37 cellular contexts compared by ENCODE assay signal in the genomic region with DNA sequence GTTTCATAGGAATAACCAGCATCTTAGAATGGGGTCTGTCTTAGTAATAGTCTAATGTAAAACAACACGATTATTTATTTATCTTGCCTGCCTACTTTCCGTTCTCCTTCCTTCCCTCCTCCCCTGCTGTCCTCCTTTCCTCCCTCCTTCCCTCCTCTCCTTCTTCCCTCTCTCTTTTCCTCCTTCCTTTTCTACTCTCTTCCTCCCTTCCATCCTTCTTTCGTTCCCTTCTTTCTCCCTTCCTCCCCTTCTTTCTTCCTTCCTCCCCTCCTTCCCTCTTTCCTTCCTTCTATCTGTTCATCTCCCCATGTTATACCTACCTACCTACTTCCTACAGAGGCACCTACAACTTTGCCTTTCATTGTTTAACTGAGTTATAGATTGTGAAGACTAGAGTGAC.
A peak's percentile ranks its signal among the peaks of the same experiment; 100 is the strongest.
DNase-seq lines count a peak whose midpoint lies in the region; ATAC-seq, FAIRE-seq and TF ChIP-seq lines count a peak whose summit lies in the region.
"Had no signal": no experiment of that assay in that cellular context is flagged by ENCODE, and none has a peak within 500 bp of the region (broad histone marks: within the 10 kb centered on the region; RNA-seq: fewer than 3 reads in every experiment).

No MANE protein-coding gene starts in this region.

- H3K9me3 ChIP-seq in HepG2 (ENCODE audit: low read length) (peaks cover 44% of the 10 kb centered on the region), right lobe of liver (no peaks in the 10 kb centered on the region), HEK293 (ENCODE audit: control insufficient read depth, insufficient read depth, low read depth, low read length) (no peaks in the 10 kb centered on the region), H1 (ENCODE audit: insufficient read depth in 2 of 2, low read depth in 1 of 2, low read length in 1 of 2) (peaks cover 5 to 8% of the 10 kb centered on the region in 2 experiments; a peak in 2 of 4 replicates)
- H3K9me3 ChIP-seq: BE2C, BLaER1, Caco-2 had no signal

- TF ChIP-seq RAD21 in HepG2 (CRISPR knock-in tag; IDR thresholded peaks at IDR 0.05): no peak
- no peak for TF ChIP-seq RAD21 in H1 (IDR thresholded peaks at IDR 0.05 in 1 of 2, conservative IDR thresholded peaks at IDR 0.05 in 1 of 2; ENCODE audit: low read depth in 2 of 2, low read length in 2 of 2)

- no peak overlapping the region for H3K4me3 Mint-ChIP-seq in WTC11
- H3K4me3 Mint-ChIP-seq: B cell; CD14-positive monocyte; CD4-positive, alpha-beta memory T cell; CD4-positive, alpha-beta T cell; CD4-positive, CD25-positive, alpha-beta regulatory T cell; CD8-positive, alpha-beta memory T cell; CD8-positive, alpha-beta T cell had no signal

- H3K4me1 Mint-ChIP-seq in WTC11: peaks cover 59% of the 10 kb centered on the region
- H3K4me1 Mint-ChIP-seq: B cell; CD14-positive monocyte; CD4-positive, alpha-beta memory T cell; CD4-positive, CD25-positive, alpha-beta regulatory T cell; CD8-positive, alpha-beta memory T cell had no signal

- H4K5ac ChIP-seq in H1 (ENCODE audit: insufficient read length, low read depth, low read length): no peak overlapping the region

- no peak for ATAC-seq in HepG2
- ATAC-seq in right lobe of liver: no peak
- no peak for ATAC-seq in WTC11
- ATAC-seq in HG02571 (IDR thresholded peaks at IDR 0.05; ENCODE audit: unreplicated experiment): no peak
- ATAC-seq in GM18870 (IDR thresholded peaks at IDR 0.05; ENCODE audit: unreplicated experiment): no peak
- ATAC-seq in GM21723 (IDR thresholded peaks at IDR 0.05; ENCODE audit: unreplicated experiment): no peak
- ATAC-seq: A549; CD8-positive, alpha-beta T cell had no signal

- H3K27me3 ChIP-seq in HepG2 (ENCODE audit: control insufficient read depth in 1 of 2, insufficient read depth in 2 of 2, low read length in 2 of 2) (no peaks in the 10 kb centered on the region), right lobe of liver (no peaks in the 10 kb centered on the region), H1 (replicated peaks in 1 of 4; ENCODE audit: control insufficient read depth in 3 of 4, extremely low read depth in 1 of 4, insufficient read depth in 3 of 4, low read length in 3 of 4) (no peaks in the 10 kb centered on the region)
- H3K27me3 ChIP-seq: BE2C; BLaER1; BLaER1 treated with 17β-estradiol and CSF1 and Interleukin-3, amounts not matched to agents 10 nM and 100 nM had no signal

- no peak overlapping the region for H2AK5ac ChIP-seq in H1 (ENCODE audit: low read depth, low read length)

- H3K4ac ChIP-seq in H1 (replicated peaks; ENCODE audit: insufficient read length, low read depth, low read length): no peak overlapping the region

- no peak overlapping the region for H3K14ac ChIP-seq in H1 (ENCODE audit: insufficient read length)

- H3K79me1 ChIP-seq in H1 (ENCODE audit: low read depth, low read length): no peaks in the 10 kb centered on the region

- FAIRE-seq in HepG2 (lab: Jason Lieb, UNC) (no peak), H1 (lab: Jason Lieb, UNC) (no peak)
- FAIRE-seq: A204.1, D721Med had no signal

- no peak overlapping the region for H2BK5ac ChIP-seq in H1 (ENCODE audit: low read depth, low read length)

- no peak overlapping the region for H2BK20ac ChIP-seq in H1 (ENCODE audit: low read length)

- no peak overlapping the region for H2BK12ac ChIP-seq in H1 (ENCODE audit: low read depth, low read length)

- peaks cover under 1% of the 10 kb centered on the region; the same call in 1 of the 2 replicates for H3K23me2 ChIP-seq in H1 (ENCODE audit: low read depth, low read length)

- no peak overlapping the region for H4K91ac ChIP-seq in H1 (replicated peaks; ENCODE audit: insufficient read length, low read length)

- no peak overlapping the region for H2BK120ac ChIP-seq in H1 (replicated peaks; ENCODE audit: low read depth, low read length)

- peaks cover 10% of the 10 kb centered on the region for H3K36me3 Mint-ChIP-seq in WTC11
- H3K36me3 Mint-ChIP-seq: CD14-positive monocyte; CD4-positive, alpha-beta memory T cell; CD4-positive, CD25-positive, alpha-beta regulatory T cell; CD8-positive, alpha-beta memory T cell; CD8-positive, alpha-beta T cell had no signal

- no peak for DNase-seq in HepG2 (ENCODE audit: low spot score)
- no peak for DNase-seq in right lobe of liver
- no peak for DNase-seq in WTC11 (ENCODE audit: low spot score)
- no peak for DNase-seq in H1 (ENCODE audit: low read depth in 1 of 2, low spot score in 2 of 2)
- DNase-seq: 8988T; ACHN; AML-193; BE2C; C1 segment of cervical spinal cord; Caco-2; Calu3; CD4-positive, alpha-beta memory T cell; CD4-positive, alpha-beta T cell; CD4-positive, CD25-positive, alpha-beta regulatory T cell; CD8-positive, alpha-beta memory T cell; CD8-positive, alpha-beta T cell; COR-L47; DMS 273 treated with DMSO at 0.1 percent for 48 hours; DMS153; DMS53; DMS79; DMS79 treated with DMSO at 0.1 percent for 48 hours; DND-41; EL had no signal

- H3K27ac Mint-ChIP-seq in WTC11: no peak overlapping the region; the same call in 1 of the 2 replicates
- H3K27ac Mint-ChIP-seq: B cell; CD14-positive monocyte; CD4-positive, alpha-beta memory T cell; CD4-positive, alpha-beta T cell; CD4-positive, CD25-positive, alpha-beta regulatory T cell; CD8-positive, alpha-beta memory T cell; CD8-positive, alpha-beta T cell had no signal

- no peak overlapping the region for H3K23ac ChIP-seq in H1 (ENCODE audit: insufficient read length)

- H3K4me3 ChIP-seq in HepG2 (replicated peaks in 1 of 3; ENCODE audit: insufficient read depth in 1 of 3, low read depth in 2 of 3, low read length in 3 of 3) (no peak overlapping the region), right lobe of liver (no peak overlapping the region), HEK293 (ENCODE audit: low read depth, low read length) (no peak overlapping the region), H1 (ENCODE audit: extremely low read depth in 1 of 4, insufficient read depth in 2 of 4, low read depth in 3 of 4, low read length in 4 of 4) (no peak overlapping the region)
- H3K4me3 ChIP-seq: A549; BLaER1; BLaER1 treated with 17β-estradiol and CSF1 and Interleukin-3, amounts not matched to agents 10 nM and 100 nM had no signal

- intact Hi-C loops in HepG2 (cut with micrococcal nuclease; ENCODE audit: unreplicated experiment): no loop called here
- intact Hi-C loops in right lobe of liver (cut with DNase I): no loop called here

- in situ Hi-C loops in HepG2 (cut with HindIII; ENCODE audit: extremely low pct_ligation_motif_present, low pct_unique_long_range_greater_than_20kb): no loop called here

- H3K79me2 ChIP-seq in HepG2 (ENCODE audit: insufficient read depth, low read length) (no peaks in the 10 kb centered on the region), H1 (ENCODE audit: control insufficient read depth in 1 of 2, insufficient read depth in 2 of 2, low read length in 2 of 2) (no peaks in the 10 kb centered on the region)

- BruUV-seq in HepG2 (replicated peaks; lab: Mats Ljungman, UMichigan): no TSS peak

- H3K36me3 ChIP-seq in HepG2 (replicated peaks in 1 of 2; ENCODE audit: control insufficient read depth in 1 of 2, insufficient read depth in 2 of 2, low read length in 2 of 2) (no peaks in the 10 kb centered on the region), right lobe of liver (no peaks in the 10 kb centered on the region), HEK293 (ENCODE audit: control insufficient read depth in 2 of 2, insufficient read depth in 1 of 2, low read length in 2 of 2) (no peaks in the 10 kb centered on the region), H1 (ENCODE audit: control insufficient read depth in 2 of 4, insufficient read depth in 4 of 4, low read length in 3 of 4) (no peaks in the 10 kb centered on the region; a peak in 2 of 8 replicates)
- H3K36me3 ChIP-seq: BE2C; BLaER1; BLaER1 treated with 17β-estradiol and CSF1 and Interleukin-3, amounts not matched to agents 10 nM and 100 nM had no signal

- H4K20me1 ChIP-seq in HepG2 (ENCODE audit: insufficient read depth, low read length) (no peaks in the 10 kb centered on the region), H1 (replicated peaks in 1 of 2; ENCODE audit: control insufficient read depth in 1 of 2, insufficient read depth in 2 of 2, low read length in 2 of 2) (no peaks in the 10 kb centered on the region)
- H4K20me1 ChIP-seq: BLaER1; BLaER1 treated with 17β-estradiol and CSF1 and Interleukin-3, amounts not matched to agents 10 nM and 100 nM had no signal

- TF ChIP-seq POLR2A in HepG2 (IDR thresholded peaks at IDR 0.05; ENCODE audit: insufficient read depth in 1 of 2, low read depth in 2 of 2, low read length in 2 of 2): no peak
- TF ChIP-seq POLR2A in right lobe of liver (IDR thresholded peaks at IDR 0.05): no peak
- TF ChIP-seq POLR2A in H1 (IDR thresholded peaks at IDR 0.05; ENCODE audit: control extremely low read depth in 1 of 2, low read depth in 2 of 2, low read length in 2 of 2): no peak

- TF ChIP-seq EP300 in HepG2 (IDR thresholded peaks at IDR 0.05; ENCODE audit: low read depth in 2 of 2, low read length in 2 of 2) (no peak), HepG2 (CRISPR knock-in tag; IDR thresholded peaks at IDR 0.05; ENCODE audit: borderline replicate concordance) (no peak), H1 (IDR thresholded peaks at IDR 0.05; ENCODE audit: borderline replicate concordance in 1 of 2, low read depth in 2 of 2, low read length in 2 of 2) (no peak)

- H3K56ac ChIP-seq in H1 (replicated peaks; ENCODE audit: insufficient read length, low read depth, low read length): no peak overlapping the region

- CTCF ChIA-PET in HepG2 (lab: Yijun Ruan, JAX; ENCODE audit: low intra/inter-chr PET ratio, low total read pairs) (no interaction called here), HEK293 (lab: Yijun Ruan, JAX) (no interaction called here), WTC11 (lab: Charles Lee) (no interaction called here), H1 (lab: Charles Lee; ENCODE audit: partially characterized antibody) (interaction anchor here (0.8 to 2.1 kb wide), 2 partner anchors 11 to 1753 kb away, joined by 5 to 9 read pairs; no protein-coding TSS in a partner anchor)

- H3K9ac ChIP-seq in HepG2 (ENCODE audit: insufficient read depth, low read depth, low read length) (no peak overlapping the region), H1 (replicated peaks in 1 of 4; ENCODE audit: extremely low read depth in 1 of 4, low read depth in 3 of 4, low read length in 3 of 4) (no peak overlapping the region)
- H3K9ac ChIP-seq: BLaER1; BLaER1 treated with 17β-estradiol and CSF1 and Interleukin-3, amounts not matched to agents 10 nM and 100 nM had no signal

- H3K27ac ChIP-seq in HepG2 (ENCODE audit: extremely low read length, insufficient read depth, low read length): no peak overlapping the region
- no peak overlapping the region for H3K27ac ChIP-seq in right lobe of liver
- H3K27ac ChIP-seq in HEK293 (ENCODE audit: extremely low read depth, low read depth, low read length): no peak overlapping the region
- no peak overlapping the region for H3K27ac ChIP-seq in H1 (ENCODE audit: low read depth, low read length)
- H3K27ac ChIP-seq: 22Rv1; A549; BLaER1; BLaER1 treated with 17β-estradiol and CSF1 and Interleukin-3, amounts not matched to agents 10 nM and 100 nM; C4-2B had no signal

- H3K4me1 ChIP-seq in HepG2 (ENCODE audit: insufficient read depth, low read length): no peaks in the 10 kb centered on the region
- no peaks in the 10 kb centered on the region for H3K4me1 ChIP-seq in right lobe of liver
- H3K4me1 ChIP-seq in HEK293 (ENCODE audit: control insufficient read depth, insufficient read depth, low read length): no peaks in the 10 kb centered on the region
- peaks cover 0 to 12% (median 7%) of the 10 kb centered on the region in 4 experiments; a peak in 6 of 7 replicates for H3K4me1 ChIP-seq in H1 (replicated peaks in 1 of 4; ENCODE audit: control insufficient read depth in 3 of 4, insufficient read depth in 4 of 4, low read length in 3 of 4)
- H3K4me1 ChIP-seq: A549; BE2C; BLaER1; BLaER1 treated with 17β-estradiol and CSF1 and Interleukin-3, amounts not matched to agents 10 nM and 100 nM had no signal

- no peak overlapping the region for H3K4me2 ChIP-seq in HepG2 (ENCODE audit: low read depth, low read length)
- no peak overlapping the region for H3K4me2 ChIP-seq in H1 (ENCODE audit: insufficient read depth in 1 of 2, low read depth in 2 of 2, low read length in 2 of 2)
- H3K4me2 ChIP-seq: A549; BLaER1; BLaER1 treated with 17β-estradiol and CSF1 and Interleukin-3, amounts not matched to agents 10 nM and 100 nM had no signal

- H4K8ac ChIP-seq in H1 (ENCODE audit: extremely low read depth, insufficient read depth, low read length): no peak overlapping the region

- H2AFZ ChIP-seq in HepG2 (ENCODE audit: low read length) (no peak overlapping the region), H1 (ENCODE audit: low read length) (peak overlapping the region; percentile 47; the same call in 1 of the 2 replicates)

- H3K27me3 Mint-ChIP-seq in WTC11 (ENCODE audit: low read depth): no peaks in the 10 kb centered on the region
- H3K27me3 Mint-ChIP-seq: CD4-positive, alpha-beta memory T cell; CD4-positive, alpha-beta T cell; CD4-positive, CD25-positive, alpha-beta regulatory T cell; CD8-positive, alpha-beta memory T cell had no signal

- no peak overlapping the region for H2BK15ac ChIP-seq in H1 (ENCODE audit: low read length)

- no peak for TF ChIP-seq CTCF in HepG2 (CRISPR knock-in tag; IDR thresholded peaks at IDR 0.05)
- TF ChIP-seq CTCF in right lobe of liver (IDR thresholded peaks at IDR 0.05): no peak
- TF ChIP-seq CTCF in HEK293 (tag by site-specific recombination; IDR thresholded peaks at IDR 0.05): no peak
- TF ChIP-seq CTCF in WTC11 (IDR thresholded peaks at IDR 0.05): no peak
- no peak for TF ChIP-seq CTCF in H1 (IDR thresholded peaks at IDR 0.05; ENCODE audit: control extremely low read depth in 1 of 3, insufficient read depth in 1 of 3, low read depth in 1 of 3, low read length in 3 of 3)

- H3K9me3 Mint-ChIP-seq in WTC11: peaks cover 13% of the 10 kb centered on the region

- no peak overlapping the region for H3K18ac ChIP-seq in H1 (ENCODE audit: extremely low read depth, low read length)

- POLR2A ChIA-PET in HepG2 (lab: Yijun Ruan, JAX): no interaction called here
- POLR2A ChIA-PET in HEK293 (lab: Yijun Ruan, JAX): no interaction called here
- POLR2A ChIA-PET in WTC11 (lab: Charles Lee): no interaction called here
- POLR2A ChIA-PET in H1 (lab: Charles Lee; ENCODE audit: partially characterized antibody): no interaction called here

- WGBS in HepG2 (ENCODE audit: low lambda C conversion rate): 6% methylated on average over 3 of the region's 3 CpGs
- 71% methylated on average over 3 of the region's 3 CpGs for WGBS in right lobe of liver (ENCODE audit: insufficient coverage, low coverage, low lambda C conversion rate, missing lambda C conversion rate)
- WGBS in H1 (ENCODE audit: extremely low coverage in 1 of 2, insufficient coverage in 1 of 2, insufficient read length in 1 of 2, insufficient replicate concordance in 2 of 2, low coverage in 1 of 2, low lambda C conversion rate in 2 of 2, missing lambda C conversion rate in 1 of 2), 2 experiments: 68 to 74% methylated on average over 1 to 3 of the region's 3 CpGs
